Comparison of ENCODE assay signal across 8 cellular contexts in genomic region chr6:41545174-41545702, GRCh38. TPM values are rescaled to one million over a fixed set of nuclear protein-coding genes. Genes with fewer than 3 reads are reported as not detected.
DNase-seq lines count a peak whose midpoint lies in the region; ATAC-seq and TF ChIP-seq lines count a peak whose summit lies in the region.

No MANE protein-coding gene starts in this region.

- H3K27ac ChIP-seq in RWPE2 (ENCODE audit: poor library complexity, severe bottlenecking) (no peak overlapping the region), fibroblast of lung (ENCODE audit: insufficient read depth, low read length) (no peak overlapping the region)

- peaks cover 3% of the 10 kb centered on the region for H3K79me2 ChIP-seq in fibroblast of lung (ENCODE audit: control insufficient read depth, insufficient read depth, low read length)

- H3K27me3 ChIP-seq in H7 (ENCODE audit: control insufficient read depth, insufficient read depth, low read length) (peaks cover 60% of the 10 kb centered on the region), RWPE2 (ENCODE audit: insufficient read depth, poor library complexity, severe bottlenecking) (no peaks in the 10 kb centered on the region), fibroblast of lung (ENCODE audit: control insufficient read depth, insufficient read depth, low read length) (peaks cover 23% of the 10 kb centered on the region)

- H3K9me3 ChIP-seq in RWPE2 (ENCODE audit: severe bottlenecking): no peaks in the 10 kb centered on the region
- no peaks in the 10 kb centered on the region for H3K9me3 ChIP-seq in fibroblast of lung (ENCODE audit: control insufficient read depth, insufficient read depth, low read depth, low read length)

- ATAC-seq in RWPE2 (ENCODE audit: low read depth): no peak
- ATAC-seq in GM18870 (IDR thresholded peaks at IDR 0.05; ENCODE audit: unreplicated experiment): no peak

- H2AFZ ChIP-seq in fibroblast of lung (ENCODE audit: low read length): peak overlapping the region; percentile 28

- H3K4me3 ChIP-seq in H7 (ENCODE audit: insufficient read depth, low read depth, low read length) (peak overlapping the region; percentile 64), RWPE2 (ENCODE audit: severe bottlenecking) (peak overlapping the region; percentile 99), fibroblast of lung (replicated peaks in 1 of 4; ENCODE audit: control extremely low read depth in 1 of 4, insufficient read depth in 1 of 4, low read depth in 3 of 4, low read length in 4 of 4) (peak overlapping the region; percentile 25 to 80 (median 50)), skeletal muscle cell (ENCODE audit: low read depth, low read length) (peak overlapping the region; percentile 72)

- H3K4me1 ChIP-seq in RWPE2 (ENCODE audit: insufficient read depth, poor library complexity, severe bottlenecking) (no peaks in the 10 kb centered on the region), fibroblast of lung (ENCODE audit: control insufficient read depth, extremely low read depth, insufficient read depth, low read length) (peaks cover 2% of the 10 kb centered on the region)

- no peak overlapping the region for H3K9ac ChIP-seq in fibroblast of lung (ENCODE audit: insufficient read depth, low read length)

- peak overlapping the region; percentile 61 for H3K4me2 ChIP-seq in fibroblast of lung (ENCODE audit: extremely low read depth, insufficient read depth, low read length)

- H3K36me3 ChIP-seq in H7 (replicated peaks; ENCODE audit: control insufficient read depth, insufficient read depth, low read length) (no peaks in the 10 kb centered on the region), RWPE2 (ENCODE audit: low read depth) (no peaks in the 10 kb centered on the region), fibroblast of lung (ENCODE audit: control insufficient read depth, insufficient read depth, low read length) (no peaks in the 10 kb centered on the region)

- DNase-seq in H7: peak; percentile 53
- DNase-seq in RWPE2 (ENCODE audit: low spot score): no peak
- DNase-seq in fibroblast of lung (ENCODE audit: low read depth in 2 of 2): no peak
- DNase-seq in skeletal muscle cell (ENCODE audit: low read depth): no peak
- DNase-seq in DMS79 treated with DMSO at 0.1 percent for 48 hours (lab: John Stamatoyannopoulos, UW): no peak
- DNase-seq in activated CD4-positive, alpha-beta T cell treated with anti-CD3 and anti-CD28 coated beads for 48 hours: no peak
- DNase-seq in NCI-H1105 treated with DMSO at 0.1 percent for 48 hours (lab: John Stamatoyannopoulos, UW): no peak

- TF ChIP-seq CTCF in RWPE2 (IDR thresholded peaks at IDR 0.05; ENCODE audit: poor library complexity, severe bottlenecking) (no peak), fibroblast of lung (conservative IDR thresholded peaks at IDR 0.05 in 1 of 2, IDR thresholded peaks at IDR 0.05 in 1 of 2; ENCODE audit: low read depth in 1 of 2, low read length in 2 of 2) (no peak)

- H4K20me1 ChIP-seq in fibroblast of lung (ENCODE audit: control insufficient read depth, extremely low read depth, insufficient read depth, low read length): no peaks in the 10 kb centered on the region

RNA-seq across cellular contexts. Expression of gene FOXP4, which starts 0.9 kb away (rescaled TPM):
- 10.7 and 11.5 TPM in 2 replicates for total RNA-seq in H7 (2014; rRNA removed; shearing (Covaris generic))
- total RNA-seq in fibroblast of lung: 1.3 and 1.8 TPM in 2 replicates
- 0.81 and 1.9 TPM in 2 replicates for polyA plus RNA-seq in fibroblast of lung
- polyA plus RNA-seq in fibroblast of lung (2012): 5.7 and 10.0 TPM in 2 replicates
- 2.9 and 8.0 TPM in 2 replicates for polyA minus RNA-seq in fibroblast of lung (ENCODE audit: low replicate concordance)
